ENCODE assay signal across 8 cellular contexts in genomic region chr2:234446404-234447076, GRCh38. TPM values are rescaled to one million over a fixed set of nuclear protein-coding genes. Genes with fewer than 3 reads are reported as not detected.
DNase-seq lines count a peak whose midpoint lies in the region; ATAC-seq, FAIRE-seq and TF ChIP-seq lines count a peak whose summit lies in the region.

No MANE protein-coding gene starts in this region.

- H3K27ac ChIP-seq in uterus (no peak overlapping the region), A673 (ENCODE audit: low read depth, low read length, poor library complexity, severe bottlenecking) (no peak overlapping the region)

- TF ChIP-seq POLR2A in uterus (IDR thresholded peaks at IDR 0.05), result no peak

- no peaks in the 10 kb centered on the region for H3K9me3 ChIP-seq in uterus
- no peaks in the 10 kb centered on the region for H3K9me3 ChIP-seq in A673 (ENCODE audit: low read depth, low read length, poor library complexity, severe bottlenecking)

- FAIRE-seq in GM19239 (lab: Jason Lieb, UNC), result peak; percentile 98

- ATAC-seq in HG03196 (IDR thresholded peaks at IDR 0.05; ENCODE audit: unreplicated experiment), result peak; percentile 81

- H3K4me1 ChIP-seq in uterus (no peaks in the 10 kb centered on the region), A673 (ENCODE audit: insufficient read depth, low read length, poor library complexity, severe bottlenecking) (peaks cover 7% of the 10 kb centered on the region)

- CTCF ChIA-PET in A673 (lab: Charles Lee), result interaction anchor here (0.6 kb wide), 1 partner anchor 157 kb away, joined by 3 read pairs; no protein-coding TSS in a partner anchor

- no peak overlapping the region for H3K4me3 ChIP-seq in uterus
- H3K4me3 ChIP-seq in A673 (ENCODE audit: low read depth, low read length, poor library complexity, severe bottlenecking), result no peak overlapping the region

- intact Hi-C loops in posterior vena cava (cut with DNase I) (loop anchor here in 1 of 2 donors (5.0 to 10.0 kb wide), 2 partner anchors 48 to 1626 kb away; partner anchors contain the start of gene ARL4C), uterus (cut with DNase I; ENCODE audit: low total_unique reads) (no loop called here), A673 (cut with micrococcal nuclease; ENCODE audit: unreplicated experiment) (no loop called here)

- H3K27me3 ChIP-seq in uterus (no peaks in the 10 kb centered on the region), A673 (replicated peaks; ENCODE audit: insufficient read depth, low read depth, low read length, poor library complexity) (no peaks in the 10 kb centered on the region)

- H3K36me3 ChIP-seq in uterus, result no peaks in the 10 kb centered on the region
- H3K36me3 ChIP-seq in A673 (ENCODE audit: insufficient read depth, low read length, poor library complexity, severe bottlenecking), result no peaks in the 10 kb centered on the region

- POLR2A ChIA-PET in A673 (lab: Charles Lee; ENCODE audit: low non-redundant PET), result no interaction called here

- BruUV-seq in A673 (replicated peaks; lab: Mats Ljungman, UMichigan), result no TSS peak

- DNase-seq in GM19239 (ENCODE audit: insufficient read length, low spot score), result peak; percentile 68
- DNase-seq in activated CD4-positive, alpha-beta T cell treated with anti-CD3 and anti-CD28 coated beads for 48 hours, result peak; percentile 80
- peak; percentile 45 for DNase-seq in effector CD8-positive, alpha-beta T cell (lab: John Stamatoyannopoulos, UW)
- peak; percentile 90 for DNase-seq in posterior vena cava (ENCODE audit: low spot score)
- DNase-seq in uterus, result peak; percentile 22 to 30
- DNase-seq in A673 (ENCODE audit: low spot score), result no peak
- no peak for DNase-seq in NCI-H1105 treated with DMSO at 0.1 percent for 48 hours (lab: John Stamatoyannopoulos, UW)

- TF ChIP-seq CTCF in uterus (IDR thresholded peaks at IDR 0.05), result no peak
- TF ChIP-seq CTCF in A673 (conservative IDR thresholded peaks at IDR 0.05; ENCODE audit: low read depth, low read length), result no peak

RNA-seq across cellular contexts. Expression of gene ARL4C, which starts 50.3 kb away (rescaled TPM):
- 10 to 100 TPM; 12.5 to 13.0 TPM for total RNA-seq in posterior vena cava
- total RNA-seq in uterus, result 10 to 100 TPM in 1 of 4 donors, 1 to 10 TPM in 2, not detected in 1; 3.0 to 15.6 (median 3.1) TPM
- 3.0 and 3.5 TPM in 2 replicates for total RNA-seq in A673 (2021)

Comparison
In these comparisons a context has a peak if more than half of its experiments do, and no peak if none do; other contexts are left out.
1. DNase-seq: peak in GM19239 (single experiment), activated CD4-positive, alpha-beta T cell treated with anti-CD3 and anti-CD28 coated beads for 48 hours (single experiment), effector CD8-positive, alpha-beta T cell (single experiment), posterior vena cava (single experiment) and uterus (2 of 2); none in A673 (single experiment) and NCI-H1105 treated with DMSO at 0.1 percent for 48 hours (single experiment).